Comparison of ENCODE assay signal across 19 cellular contexts in genomic region chrX:3134316-3134715, GRCh38.
DNase-seq lines count a peak whose midpoint lies in the region; ATAC-seq, FAIRE-seq and TF ChIP-seq lines count a peak whose summit lies in the region.
"Had no signal": no experiment of that assay in that cellular context is flagged by ENCODE, and none has a peak within 500 bp of the region (broad histone marks: within the 10 kb centered on the region; RNA-seq: fewer than 3 reads in every experiment).

No MANE protein-coding gene starts in this region.

- TF ChIP-seq CTCF in AG10803 (conservative IDR thresholded peaks at IDR 0.05; ENCODE audit: low read length) (no peak), fibroblast of mammary gland (conservative IDR thresholded peaks at IDR 0.05; ENCODE audit: control insufficient read depth, insufficient read depth, low read depth, low read length) (no peak), pancreas (IDR thresholded peaks at IDR 0.05) (no peak), MCF 10A (IDR thresholded peaks at IDR 0.05; ENCODE audit: unreplicated experiment) (no peak)

- no peak overlapping the region for H3K4me3 ChIP-seq in AG10803 (ENCODE audit: low read length)
- no peak overlapping the region for H3K4me3 ChIP-seq in fibroblast of mammary gland (ENCODE audit: control insufficient read depth, low read depth, low read length)
- no peak overlapping the region for H3K4me3 ChIP-seq in pancreas

- no peak for ATAC-seq in pancreas
- ATAC-seq: CD8-positive, alpha-beta T cell; HCT116; HepG2 had no signal

- H3K9me3 Mint-ChIP-seq in MCF 10A (ENCODE audit: unreplicated experiment) = peaks cover 15% of the 10 kb centered on the region

- no TSS peak for BruUV-seq in MCF 10A (replicated peaks; lab: Mats Ljungman, UMichigan)

- H3K27ac ChIP-seq in pancreas = no peak overlapping the region
- H3K27ac ChIP-seq: C4-2B had no signal

- peaks cover 42% of the 10 kb centered on the region for H3K27me3 Mint-ChIP-seq in MCF 10A (ENCODE audit: insufficient read depth, unreplicated experiment)
- H3K27me3 Mint-ChIP-seq: B cell had no signal

- peaks cover 6% of the 10 kb centered on the region for H3K36me3 Mint-ChIP-seq in MCF 10A (ENCODE audit: insufficient read depth, unreplicated experiment)
- H3K36me3 Mint-ChIP-seq: CD8-positive, alpha-beta T cell had no signal

- DNase-seq in AG10803 (ENCODE audit: low read depth) (peak; percentile 49), NCI-H446 treated with DMSO at 0.1 percent for 48 hours (lab: John Stamatoyannopoulos, UW) (peak; percentile 1), fibroblast of mammary gland (ENCODE audit: low read depth) (peak; percentile 13), pancreas (no peak), EL (no peak), MCF 10A (ENCODE audit: unreplicated experiment) (no peak), NCI-H2029 (lab: John Stamatoyannopoulos, UW) (no peak)
- DNase-seq: 8988T; CD8-positive, alpha-beta T cell; COR-L47; DMS153; DMS79 treated with DMSO at 0.1 percent for 48 hours; GF-D8 had no signal

- no peaks in the 10 kb centered on the region for H3K27me3 ChIP-seq in pancreas

- H3K4me3 Mint-ChIP-seq in MCF 10A (ENCODE audit: unreplicated experiment) = no peak overlapping the region
- H3K4me3 Mint-ChIP-seq: B cell; CD8-positive, alpha-beta T cell had no signal

- no peaks in the 10 kb centered on the region for H3K4me1 ChIP-seq in pancreas

- H3K9me3 ChIP-seq in pancreas = no peaks in the 10 kb centered on the region

- CTCF ChIA-PET in MCF 10A (lab: Yijun Ruan, JAX) = no interaction called here

- POLR2A ChIA-PET in MCF 10A (lab: Yijun Ruan, JAX) = no interaction called here

- intact Hi-C loops in pancreas (cut with DNase I) (no loop called here), MCF 10A (cut with micrococcal nuclease) (no loop called here)

- peaks cover 4% of the 10 kb centered on the region for H3K4me1 Mint-ChIP-seq in MCF 10A (ENCODE audit: insufficient read depth, unreplicated experiment)
- H3K4me1 Mint-ChIP-seq: B cell had no signal

- no peaks in the 10 kb centered on the region for H3K36me3 ChIP-seq in pancreas

- peak; percentile 83 for FAIRE-seq in pancreas (lab: Jason Lieb, UNC)
- FAIRE-seq: GM19239, HepG2, HTR-8/SVneo had no signal

- WGBS in pancreas, 2 donors = 86 to 90% methylated on average over 1 of the region's 1 CpG

- no peak overlapping the region for H3K27ac Mint-ChIP-seq in MCF 10A (ENCODE audit: low read depth, unreplicated experiment)
- H3K27ac Mint-ChIP-seq: B cell; CD8-positive, alpha-beta T cell had no signal

Comparison
In these comparisons a context has a peak if more than half of its experiments do, and no peak if none do; other contexts are left out.
1. DNase-seq: peak in AG10803 (single experiment), NCI-H446 treated with DMSO at 0.1 percent for 48 hours (single experiment) and fibroblast of mammary gland (single experiment); none in pancreas (0 of 6), EL (single experiment), MCF 10A (single experiment) and NCI-H2029 (single experiment).